8 cellular contexts compared by ENCODE assay signal in genomic region chr7:6160191-6160623, GRCh38. TPM values are rescaled to one million over a fixed set of nuclear protein-coding genes. Genes with fewer than 3 reads are reported as not detected.
DNase-seq lines count a peak whose midpoint lies in the region; ATAC-seq, FAIRE-seq and TF ChIP-seq lines count a peak whose summit lies in the region.

No MANE protein-coding gene starts in this region.

- H3K4me1 Mint-ChIP-seq in CD4-positive, alpha-beta T cell (ENCODE audit: low read depth) = peaks cover 3% of the 10 kb centered on the region
- H3K4me1 Mint-ChIP-seq in natural killer cell treated with Interleukin-12 subunit alpha and Interleukin-12 subunit beta and Interleukin-15 and Interleukin-18, amount 100 ng/mL, for 72 hours (ENCODE audit: low read depth in 2 of 2) = peaks cover 0 to 4% of the 10 kb centered on the region in 2 donors

- H3K4me1 ChIP-seq in KMS-11 (ENCODE audit: low read depth, poor library complexity, severe bottlenecking) = peaks cover 53% of the 10 kb centered on the region

- POLR2A ChIA-PET in CD4-positive, alpha-beta T cell (lab: Charles Lee) = interaction anchor here (0.7 kb wide), 1 partner anchor 111 kb away, joined by 3 read pairs; no protein-coding TSS in a partner anchor

- CTCF ChIA-PET in CD4-positive, alpha-beta T cell (lab: Charles Lee) = no interaction called here

- H3K9me3 ChIP-seq in CD4-positive, alpha-beta T cell (ENCODE audit: control insufficient read depth, low read length) = no peaks in the 10 kb centered on the region

- H3K4me3 ChIP-seq in KMS-11 (IDR thresholded peaks at IDR 0.05; ENCODE audit: insufficient read depth, low read depth, low read length) (no peak overlapping the region), bronchial epithelial cell (ENCODE audit: low read depth, low read length) (no peak overlapping the region), kidney epithelial cell (ENCODE audit: low read depth, low read length) (no peak overlapping the region)

- ATAC-seq in CD4-positive, alpha-beta T cell (ENCODE audit: poor library complexity) = no peak
- no peak for ATAC-seq in HG03457 (IDR thresholded peaks at IDR 0.05; ENCODE audit: unreplicated experiment)
- no peak for ATAC-seq in GM21576 (IDR thresholded peaks at IDR 0.05; ENCODE audit: unreplicated experiment)
- ATAC-seq in natural killer cell treated with Interleukin-12 subunit alpha and Interleukin-12 subunit beta and Interleukin-15 and Interleukin-18, amount 100 ng/mL, for 72 hours = no peak

- peak overlapping the region; percentile 62; the same call in 1 of the 2 replicates for H3K4me2 ChIP-seq in KMS-11

- H3K27me3 Mint-ChIP-seq in CD4-positive, alpha-beta T cell = no peaks in the 10 kb centered on the region
- no peaks in the 10 kb centered on the region for H3K27me3 Mint-ChIP-seq in natural killer cell treated with Interleukin-12 subunit alpha and Interleukin-12 subunit beta and Interleukin-15 and Interleukin-18, amount 100 ng/mL, for 72 hours

- H3K79me2 ChIP-seq in KMS-11 (ENCODE audit: insufficient read depth, low read depth) = no peaks in the 10 kb centered on the region; the same call in 1 of the 2 replicates

- H3K36me3 ChIP-seq in KMS-11 (ENCODE audit: insufficient read depth) (peaks cover 5% of the 10 kb centered on the region; the same call in 1 of the 2 replicates), bronchial epithelial cell (ENCODE audit: control insufficient read depth, insufficient read depth, low read length) (peaks cover 6% of the 10 kb centered on the region), kidney epithelial cell (ENCODE audit: control insufficient read depth, insufficient read depth, low read length) (no peaks in the 10 kb centered on the region)

- no peaks in the 10 kb centered on the region for H4K20me1 ChIP-seq in KMS-11 (ENCODE audit: insufficient read depth)

- H3K4me3 Mint-ChIP-seq in CD4-positive, alpha-beta T cell = no peak overlapping the region
- no peak overlapping the region for H3K4me3 Mint-ChIP-seq in natural killer cell treated with Interleukin-12 subunit alpha and Interleukin-12 subunit beta and Interleukin-15 and Interleukin-18, amount 100 ng/mL, for 72 hours

- no peak overlapping the region for H2AFZ ChIP-seq in KMS-11 (ENCODE audit: low read depth)

- H3K27ac Mint-ChIP-seq in CD4-positive, alpha-beta T cell = no peak overlapping the region
- peak overlapping the region in 1 of 2 donors; percentile 41 for H3K27ac Mint-ChIP-seq in natural killer cell treated with Interleukin-12 subunit alpha and Interleukin-12 subunit beta and Interleukin-15 and Interleukin-18, amount 100 ng/mL, for 72 hours

- no peaks in the 10 kb centered on the region for H3K9me3 Mint-ChIP-seq in CD4-positive, alpha-beta T cell
- no peaks in the 10 kb centered on the region for H3K9me3 Mint-ChIP-seq in natural killer cell treated with Interleukin-12 subunit alpha and Interleukin-12 subunit beta and Interleukin-15 and Interleukin-18, amount 100 ng/mL, for 72 hours

- TF ChIP-seq CTCF in CD4-positive, alpha-beta T cell (IDR thresholded peaks at IDR 0.05) = peak; percentile 21
- TF ChIP-seq CTCF in KMS-11 (conservative IDR thresholded peaks at IDR 0.05; ENCODE audit: low read depth, low read length) (no peak), bronchial epithelial cell (IDR thresholded peaks at IDR 0.05; ENCODE audit: insufficient read depth, low read length, severe bottlenecking) (peak; percentile 63), kidney epithelial cell (IDR thresholded peaks at IDR 0.05; ENCODE audit: insufficient read depth, low read length, poor library complexity, severe bottlenecking) (peak; percentile 70)

- no peak overlapping the region for H3K27ac ChIP-seq in CD4-positive, alpha-beta T cell (ENCODE audit: low read depth, low read length)
- H3K27ac ChIP-seq in KMS-11 = no peak overlapping the region; the same call in 1 of the 2 replicates
- H3K27ac ChIP-seq in substantia nigra (ENCODE audit: low read depth, low read length, poor library complexity, severe bottlenecking) = no peak overlapping the region

- H3K9ac ChIP-seq in KMS-11 = no peak overlapping the region

- H3K36me3 Mint-ChIP-seq in CD4-positive, alpha-beta T cell (ENCODE audit: low read depth) = peaks cover 60% of the 10 kb centered on the region
- H3K36me3 Mint-ChIP-seq in natural killer cell treated with Interleukin-12 subunit alpha and Interleukin-12 subunit beta and Interleukin-15 and Interleukin-18, amount 100 ng/mL, for 72 hours = peaks cover 9% of the 10 kb centered on the region

- intact Hi-C loops in CD4-positive, alpha-beta T cell (cut with DNase I, micrococcal nuclease) = loop anchor here in 1 of 2 experiments (1.0 kb wide), 1 partner anchor 163 kb away; no protein-coding TSS in a partner anchor

- no peaks in the 10 kb centered on the region for H3K27me3 ChIP-seq in CD4-positive, alpha-beta T cell (ENCODE audit: control insufficient read depth, insufficient read depth, low read length)
- H3K27me3 ChIP-seq in KMS-11 (ENCODE audit: insufficient read depth, low read depth) (no peaks in the 10 kb centered on the region), bronchial epithelial cell (ENCODE audit: control insufficient read depth, insufficient read depth, low read length) (no peaks in the 10 kb centered on the region), kidney epithelial cell (ENCODE audit: control insufficient read depth, insufficient read depth, low read length) (no peaks in the 10 kb centered on the region)

- FAIRE-seq in bronchial epithelial cell (lab: Jason Lieb, UNC) = no peak

- DNase-seq in CD4-positive, alpha-beta T cell = no peak
- DNase-seq in bronchial epithelial cell (ENCODE audit: low read depth) = peak; percentile 8
- no peak for DNase-seq in kidney epithelial cell (ENCODE audit: low read depth)
- peak in 28 of 49 donors; percentile 8 to 57 (median 34) for DNase-seq in substantia nigra (lab: John Stamatoyannopoulos, UW)
- DNase-seq in natural killer cell treated with Interleukin-12 subunit alpha and Interleukin-12 subunit beta and Interleukin-15 and Interleukin-18, amount 100 ng/mL, for 72 hours (ENCODE audit: low spot score) = no peak

RNA-seq across cellular contexts. Expression of gene USP42, which starts 55.5 kb away (rescaled TPM):
- total RNA-seq in CD4-positive, alpha-beta T cell = 10 to 100 TPM; 34.6 to 37.2 TPM
- total RNA-seq in bronchial epithelial cell (2.6 and 2.9 TPM in 2 replicates), kidney epithelial cell (9.0 and 10.4 TPM in 2 replicates)
- 10 to 100 TPM; 14.9 to 18.9 TPM for total RNA-seq in natural killer cell treated with Interleukin-12 subunit alpha and Interleukin-12 subunit beta and Interleukin-15 and Interleukin-18, amount 100 ng/mL, for 72 hours

Comparison
In these comparisons a context has a peak if more than half of its experiments do, and no peak if none do; other contexts are left out.
1. DNase-seq: peak in bronchial epithelial cell (single experiment) and substantia nigra (28 of 49); none in CD4-positive, alpha-beta T cell (0 of 10), kidney epithelial cell (single experiment) and natural killer cell treated with Interleukin-12 subunit alpha and Interleukin-12 subunit beta and Interleukin-15 and Interleukin-18, amount 100 ng/mL, for 72 hours (single experiment).